Comparison of ENCODE assay signal across 27 cellular contexts in the genomic region with DNA sequence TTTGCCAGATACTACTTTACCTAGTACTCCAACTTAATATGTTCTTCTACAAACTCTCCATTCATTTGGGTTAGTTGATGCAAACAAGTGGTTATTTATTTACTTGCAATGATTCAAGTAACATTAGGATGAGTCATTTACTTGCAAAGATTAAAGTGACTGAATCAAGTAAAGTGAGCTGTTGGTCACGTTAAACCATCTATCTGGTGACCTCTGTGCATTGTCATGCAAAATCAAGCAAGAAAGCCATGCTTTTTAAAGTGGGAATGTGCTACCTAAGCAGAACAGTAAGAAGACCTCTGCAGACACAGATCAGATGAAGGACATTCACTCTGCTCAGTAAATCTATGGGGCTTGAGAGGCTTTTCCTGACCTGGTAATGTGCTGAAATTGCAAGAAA.
DNase-seq lines count a peak whose midpoint lies in the region; ATAC-seq and TF ChIP-seq lines count a peak whose summit lies in the region.
"Had no signal": no experiment of that assay in that cellular context is flagged by ENCODE, and none has a peak within 500 bp of the region (broad histone marks: within the 10 kb centered on the region; RNA-seq: fewer than 3 reads in every experiment).

No MANE protein-coding gene starts in this region.

- no peak overlapping the region for H3K27ac ChIP-seq in brain microvascular endothelial cell
- H3K27ac ChIP-seq: body of pancreas, epithelial cell of prostate, heart left ventricle had no signal

- H3K27me3 ChIP-seq in kidney epithelial cell (ENCODE audit: control insufficient read depth, insufficient read depth, low read length) (no peaks in the 10 kb centered on the region), brain microvascular endothelial cell (replicated peaks) (no peaks in the 10 kb centered on the region)
- H3K27me3 ChIP-seq: body of pancreas, heart left ventricle had no signal

- H3K36me3 ChIP-seq in kidney epithelial cell (ENCODE audit: control insufficient read depth, insufficient read depth, low read length): no peaks in the 10 kb centered on the region
- H3K36me3 ChIP-seq in brain microvascular endothelial cell (replicated peaks): no peaks in the 10 kb centered on the region
- H3K36me3 ChIP-seq: heart left ventricle had no signal

- DNase-seq in Caki2 (ENCODE audit: low read depth) (peak; percentile 34), HT-29 (ENCODE audit: low spot score) (peak; percentile 8), epithelial cell of esophagus (ENCODE audit: low read depth) (peak; percentile 10), kidney epithelial cell (ENCODE audit: low read depth) (peak; percentile 12), NOMO-1 (lab: John Stamatoyannopoulos, UW; ENCODE audit: unreplicated experiment in 2 of 2) (no peak), brain microvascular endothelial cell (no peak)
- no peak for DNase-seq in effector CD8-positive, alpha-beta T cell (lab: John Stamatoyannopoulos, UW)
- DNase-seq: activated CD4-positive, alpha-beta T cell treated with anti-CD3 and anti-CD28 coated beads for 48 hours; activated naive CD4-positive, alpha-beta T cell; activated T-cell treated with anti-CD3 and anti-CD28 coated beads, Interleukin-2, amount 50 U/mL, for 4 hours; body of pancreas; DMS79; heart left ventricle; Karpas-422; NCI-H1436 treated with DMSO at 0.1 percent for 48 hours; NCI-H2107; NCI-H446 treated with DMSO at 0.1 percent for 48 hours; NCI-H82; OCI-M1; retina; Right ventricle myocardium superior; stimulated activated CD4-positive, alpha-beta T cell treated with anti-CD3 and anti-CD28 coated beads, Interleukin-1b, Interleukin-23, amount 100 ng/mL, for 48 hours; stimulated activated CD8-positive, alpha-beta memory T cell treated with anti-CD3 and anti-CD28 coated beads, Interleukin-4, amount 100 ng/mL, for 48 hours; stimulated activated naive CD8-positive, alpha-beta T cell treated with anti-CD3 and anti-CD28 coated beads, Interleukin-15, amount 100 ng/mL, for 72 hours had no signal

- in situ Hi-C loops in Caki2 (cut with HindIII; ENCODE audit: low pct_unique_long_range_greater_than_20kb, low sequenced_read_pairs): no loop called here
- in situ Hi-C loops in brain microvascular endothelial cell (cut with HindIII; ENCODE audit: low pct_ligation_motif_present, low sequenced_read_pairs): no loop called here

- H3K4me3 ChIP-seq in epithelial cell of esophagus (ENCODE audit: low read length): no peak overlapping the region
- H3K4me3 ChIP-seq in kidney epithelial cell (ENCODE audit: low read depth, low read length): no peak overlapping the region
- H3K4me3 ChIP-seq in brain microvascular endothelial cell (ENCODE audit: low read depth, low read length): no peak overlapping the region
- H3K4me3 ChIP-seq: body of pancreas, heart left ventricle, smooth muscle cell had no signal

- ATAC-seq in HG03457 (IDR thresholded peaks at IDR 0.05; ENCODE audit: unreplicated experiment): no peak
- ATAC-seq: activated T-cell treated with anti-CD3 and anti-CD28 coated beads, Interleukin-2, amount 50 U/mL, for 4 hours; body of pancreas; heart left ventricle; stimulated activated naive CD8-positive, alpha-beta T cell treated with anti-CD3 and anti-CD28 coated beads, Interleukin-15, amount 100 ng/mL, for 72 hours had no signal

- TF ChIP-seq CTCF in epithelial cell of esophagus (IDR thresholded peaks at IDR 0.05; ENCODE audit: insufficient read depth, low read depth, low read length, missing control alignments) (no peak), kidney epithelial cell (IDR thresholded peaks at IDR 0.05; ENCODE audit: insufficient read depth, low read length, poor library complexity, severe bottlenecking) (no peak), brain microvascular endothelial cell (IDR thresholded peaks at IDR 0.05; ENCODE audit: low read depth, low read length, missing control alignments) (no peak)

Comparison
In these comparisons a context has a peak if more than half of its experiments do, and no peak if none do; other contexts are left out.
1. DNase-seq: peak in Caki2 (single experiment), HT-29 (single experiment), epithelial cell of esophagus (single experiment) and kidney epithelial cell (single experiment); none in NOMO-1 (0 of 2), effector CD8-positive, alpha-beta T cell (single experiment) and brain microvascular endothelial cell (single experiment).